In genomic region chr10:79073784-79074432, GRCh38 we compare ENCODE assay signal across 9 cellular contexts. TPM values are rescaled to one million over a fixed set of nuclear protein-coding genes. Genes with fewer than 3 reads are reported as not detected.
DNase-seq lines count a peak whose midpoint lies in the region; ATAC-seq lines count a peak whose summit lies in the region.
"Had no signal": no experiment of that assay in that cellular context is flagged by ENCODE, and none has a peak within 500 bp of the region (broad histone marks: within the 10 kb centered on the region; RNA-seq: fewer than 3 reads in every experiment).

No MANE protein-coding gene starts in this region.

- H3K9ac ChIP-seq in skeletal muscle satellite cell (ENCODE audit: low read depth, low read length): no peak overlapping the region

- H3K27ac ChIP-seq in SJSA1: no peak overlapping the region

- H3K4me3 ChIP-seq in SJSA1 (no peak overlapping the region), skeletal muscle satellite cell (ENCODE audit: low read length) (no peak overlapping the region)

- intact Hi-C loops in left ventricle myocardium superior (cut with micrococcal nuclease): loop anchor here (10.0 kb wide), 2 partner anchors 71 to 111 kb away; no protein-coding TSS in a partner anchor

- H3K27me3 ChIP-seq in SJSA1 (replicated peaks) (no peaks in the 10 kb centered on the region), skeletal muscle satellite cell (ENCODE audit: control insufficient read depth, insufficient read depth, low read length) (no peaks in the 10 kb centered on the region)

- H3K9me3 ChIP-seq in SJSA1 (replicated peaks): peaks cover 6% of the 10 kb centered on the region; the same call in 1 of the 2 replicates
- no peaks in the 10 kb centered on the region for H3K9me3 ChIP-seq in skeletal muscle satellite cell (replicated peaks; ENCODE audit: low read length)

- H3K36me3 ChIP-seq in SJSA1: peaks cover 42% of the 10 kb centered on the region
- peaks cover 7% of the 10 kb centered on the region for H3K36me3 ChIP-seq in skeletal muscle satellite cell (ENCODE audit: insufficient read depth, low read length)

- peaks cover 74% of the 10 kb centered on the region for H3K4me1 ChIP-seq in SJSA1 (replicated peaks)
- peaks cover 64% of the 10 kb centered on the region for H3K4me1 ChIP-seq in skeletal muscle satellite cell (ENCODE audit: control insufficient read depth, insufficient read depth, low read length)

- H3K4me2 ChIP-seq in skeletal muscle satellite cell (ENCODE audit: low read length): peak overlapping the region; percentile 98

- DNase-seq in EH (ENCODE audit: low read depth) (peak; percentile 78), SJSA1 (ENCODE audit: low read depth in 1 of 2, low spot score in 2 of 2) (peak; percentile 85 to 89), left ventricle myocardium superior (peak; percentile 75), superior temporal gyrus (ENCODE audit: extremely low spot score) (no peak), NCI-H2107 treated with DMSO at 0.1 percent for 48 hours (lab: John Stamatoyannopoulos, UW; ENCODE audit: unreplicated experiment) (no peak)
- DNase-seq: activated CD4-positive, alpha-beta T cell treated with anti-CD3 and anti-CD28 coated beads for 1 hour; NCI-H187 had no signal

- ATAC-seq in left ventricle myocardium superior: no peak
- ATAC-seq in HG03135 (IDR thresholded peaks at IDR 0.05; ENCODE audit: unreplicated experiment): no peak

RNA-seq across cellular contexts. Expression of gene ZMIZ1, which starts 5.1 kb away (rescaled TPM):
- 13.5 and 22.3 TPM in 2 replicates for total RNA-seq in SJSA1 (2014; rRNA removed; shearing (Covaris generic))
- total RNA-seq in left ventricle myocardium superior: 49.5 TPM
- 19.0 and 20.1 TPM in 2 replicates for total RNA-seq in skeletal muscle satellite cell (2012; rRNA removed)

Comparison
In these comparisons a context has a peak if more than half of its experiments do, and no peak if none do; other contexts are left out.
1. DNase-seq: peak in EH (single experiment), SJSA1 (2 of 2) and left ventricle myocardium superior (single experiment); none in superior temporal gyrus (single experiment) and NCI-H2107 treated with DMSO at 0.1 percent for 48 hours (single experiment).